ENCODE assay signal across 1 cellular context in genomic region chr20:47278907-47279348, GRCh38.
TF ChIP-seq lines count a peak whose summit lies in the region.

No MANE protein-coding gene starts in this region.

TF ChIP-seq in GM23338, 12 proteins besides CTCF, POLR2A, EP300 and RAD21 (continued from another document):
- TF ChIP-seq ZNF462 (CRISPR knock-in tag; IDR thresholded peaks at IDR 0.05) = no peak
- no peak for TF ChIP-seq ZNF114 (CRISPR knock-in tag; IDR thresholded peaks at IDR 0.05)
- no peak for TF ChIP-seq NANOG (IDR thresholded peaks at IDR 0.05; ENCODE audit: borderline replicate concordance)
- TF ChIP-seq CREB1 (CRISPR knock-in tag; IDR thresholded peaks at IDR 0.05; ENCODE audit: low read depth) = no peak
